20 cellular contexts compared by ENCODE assay signal in genomic region chr3:131848111-131848510, GRCh38.
"Had no signal": no experiment of that assay in that cellular context is flagged by ENCODE, and none has a peak within 500 bp of the region (broad histone marks: within the 10 kb centered on the region; RNA-seq: fewer than 3 reads in every experiment).

No MANE protein-coding gene starts in this region.

- H3K4me3 Mint-ChIP-seq: effector memory CD8-positive, alpha-beta T cell; naive thymus-derived CD4-positive, alpha-beta T cell; nephron progenitor cell; stimulated activated memory B cell treated with anti-CD40 and anti-IgM and Interleukin-4, amounts not matched to agents 10 μg/mL and 1 μg/mL and 100 μg/mL, for 72 hours; stimulated activated naive CD8-positive, alpha-beta T cell treated with anti-CD3 and anti-CD28 coated beads, Interleukin-15, Interleukin-2, amounts not matched to agents 100 ng/mL and 50 ng/mL, for 24 hours had no signal

- ATAC-seq: effector memory CD8-positive, alpha-beta T cell; heart left ventricle; naive thymus-derived CD4-positive, alpha-beta T cell; sciatic nerve; stimulated activated memory B cell treated with anti-CD40 and anti-IgM and Interleukin-4, amounts not matched to agents 10 μg/mL and 1 μg/mL and 100 μg/mL, for 72 hours; upper lobe of right lung had no signal

- H3K27ac ChIP-seq: heart left ventricle, spleen, tibial nerve, upper lobe of right lung, vagina had no signal

- H3K4me3 ChIP-seq: heart left ventricle, spleen, tibial nerve, upper lobe of right lung, vagina had no signal

- DNase-seq: effector memory CD8-positive, alpha-beta T cell; erythroblast; foreskin melanocyte; heart left ventricle; hypothalamus; kidney glomerular epithelial cell; mammary epithelial cell; naive thymus-derived CD4-positive, alpha-beta T cell; nephron progenitor cell; spleen; stimulated activated CD4-positive, alpha-beta T cell treated with anti-CD3 and anti-CD28 coated beads, Interleukin-15, amount 100 ng/mL, for 24 hours; stimulated activated CD4-positive, alpha-beta T cell treated with anti-CD3 and anti-CD28 coated beads, Interleukin-1b, Interleukin-23, amount 100 ng/mL, for 48 hours; stimulated activated CD4-positive, alpha-beta T cell treated with anti-CD3 and anti-CD28 coated beads, Interleukin-4, amount 100 ng/mL, for 24 hours; upper lobe of right lung had no signal

- H3K27ac Mint-ChIP-seq: effector memory CD8-positive, alpha-beta T cell; naive thymus-derived CD4-positive, alpha-beta T cell; nephron progenitor cell; stimulated activated memory B cell treated with anti-CD40 and anti-IgM and Interleukin-4, amounts not matched to agents 10 μg/mL and 1 μg/mL and 100 μg/mL, for 72 hours; stimulated activated naive CD8-positive, alpha-beta T cell treated with anti-CD3 and anti-CD28 coated beads, Interleukin-15, Interleukin-2, amounts not matched to agents 100 ng/mL and 50 ng/mL, for 24 hours had no signal

- H3K9me3 ChIP-seq: heart left ventricle, spleen, tibial nerve, upper lobe of right lung, vagina had no signal

- H3K27me3 Mint-ChIP-seq: stimulated activated memory B cell treated with anti-CD40 and anti-IgM and Interleukin-4, amounts not matched to agents 10 μg/mL and 1 μg/mL and 100 μg/mL, for 72 hours had no signal

- H3K36me3 Mint-ChIP-seq: naive thymus-derived CD4-positive, alpha-beta T cell; stimulated activated memory B cell treated with anti-CD40 and anti-IgM and Interleukin-4, amounts not matched to agents 10 μg/mL and 1 μg/mL and 100 μg/mL, for 72 hours had no signal

- H3K36me3 ChIP-seq: heart left ventricle, spleen, tibial nerve, upper lobe of right lung, vagina had no signal

- FAIRE-seq: islet of Langerhans had no signal

- H3K4me1 Mint-ChIP-seq: nephron progenitor cell; stimulated activated memory B cell treated with anti-CD40 and anti-IgM and Interleukin-4, amounts not matched to agents 10 μg/mL and 1 μg/mL and 100 μg/mL, for 72 hours had no signal

- H3K27me3 ChIP-seq: tibial nerve, upper lobe of right lung, vagina had no signal

- H3K4me1 ChIP-seq: heart left ventricle, tibial nerve, upper lobe of right lung, vagina had no signal

- H3K9me3 Mint-ChIP-seq: effector memory CD8-positive, alpha-beta T cell; naive thymus-derived CD4-positive, alpha-beta T cell; nephron progenitor cell; stimulated activated memory B cell treated with anti-CD40 and anti-IgM and Interleukin-4, amounts not matched to agents 10 μg/mL and 1 μg/mL and 100 μg/mL, for 72 hours; stimulated activated naive CD8-positive, alpha-beta T cell treated with anti-CD3 and anti-CD28 coated beads, Interleukin-15, Interleukin-2, amounts not matched to agents 100 ng/mL and 50 ng/mL, for 24 hours had no signal
